Comparison of ENCODE assay signal across 26 cellular contexts in genomic region chr7:152513861-152514770, GRCh38.
"Had no signal": no experiment of that assay in that cellular context is flagged by ENCODE, and none has a peak within 500 bp of the region (broad histone marks: within the 10 kb centered on the region; RNA-seq: fewer than 3 reads in every experiment).

No MANE protein-coding gene starts in this region.

- H3K9me3 Mint-ChIP-seq: activated B cell treated with CpG ODN at 0.5 μM for 24 hours; activated CD4-positive, alpha-beta T cell treated with anti-CD3 and anti-CD28 coated beads, Interleukin-2, amount 10 ng/mL, durations not matched to agents 24 days and 14 days; activated naive CD4-positive, alpha-beta T cell treated with anti-CD3 and anti-CD28 coated beads, Interleukin-2, amount 50 U/mL, for 24 hours; activated T-cell treated with anti-CD3 and anti-CD28 coated beads, Interleukin-2, amount 50 U/mL, for 24 hours had no signal

- ATAC-seq: activated CD8-positive, alpha-beta memory T cell treated with anti-CD3 and anti-CD28 coated beads, Interleukin-2, amount 10 ng/mL, durations not matched to agents 7 days and 5 days; T-cell had no signal

- DNase-seq: activated B cell treated with CpG ODN at 0.5 μM for 24 hours; activated CD4-positive, alpha-beta T cell treated with anti-CD3 and anti-CD28 coated beads for 1 hour; activated CD4-positive, alpha-beta T cell treated with anti-CD3 and anti-CD28 coated beads, Interleukin-2, amount 10 ng/mL, durations not matched to agents 24 days and 14 days; activated CD4-positive, alpha-beta T cell treated with anti-CD3 and anti-CD28 coated beads, Interleukin-2, amount 50 U/mL, for 48 hours; activated CD8-positive, alpha-beta memory T cell treated with anti-CD3 and anti-CD28 coated beads, Interleukin-2, amount 10 ng/mL, durations not matched to agents 7 days and 5 days; activated effector memory CD4-positive, alpha-beta T cell treated with Interleukin-2 at 50 U/mL for 16 hours; activated naive CD4-positive, alpha-beta T cell; activated T-cell treated with anti-CD3 and anti-CD28 coated beads, Interleukin-2, amount 50 U/mL, for 24 hours; central memory CD4-positive, alpha-beta T cell; MG63; MV-4-11; NCI-H1092 treated with DMSO at 0.1 percent for 48 hours; NCI-H1436; NCI-H1694 treated with DMSO at 0.1 percent for 48 hours; NCI-H2029 treated with DMSO at 0.1 percent for 48 hours; NCI-H345; NCI-H510A; Peyer's patch; SHP77 treated with DMSO at 0.1 percent for 48 hours; T-cell; T-helper 2 cell; T1000 had no signal

- H3K27ac ChIP-seq: breast epithelium, Peyer's patch, RWPE1 had no signal

- H3K36me3 Mint-ChIP-seq: activated CD8-positive, alpha-beta memory T cell treated with anti-CD3 and anti-CD28 coated beads, Interleukin-2, amount 10 ng/mL, durations not matched to agents 7 days and 5 days; activated naive CD4-positive, alpha-beta T cell treated with anti-CD3 and anti-CD28 coated beads, Interleukin-2, amount 50 U/mL, for 24 hours; T-cell had no signal

- H3K27me3 ChIP-seq: breast epithelium, MG63, Peyer's patch had no signal

- H3K27me3 Mint-ChIP-seq: activated CD4-positive, alpha-beta T cell treated with anti-CD3 and anti-CD28 coated beads, Interleukin-2, amount 10 ng/mL, durations not matched to agents 24 days and 14 days; activated CD8-positive, alpha-beta memory T cell treated with anti-CD3 and anti-CD28 coated beads, Interleukin-2, amount 10 ng/mL, durations not matched to agents 7 days and 5 days; activated naive CD4-positive, alpha-beta T cell treated with anti-CD3 and anti-CD28 coated beads, Interleukin-2, amount 50 U/mL, for 24 hours; T-cell had no signal

- H3K27ac Mint-ChIP-seq: activated B cell treated with CpG ODN at 0.5 μM for 24 hours; activated CD4-positive, alpha-beta T cell treated with anti-CD3 and anti-CD28 coated beads, Interleukin-2, amount 10 ng/mL, durations not matched to agents 24 days and 14 days; activated CD8-positive, alpha-beta memory T cell treated with anti-CD3 and anti-CD28 coated beads, Interleukin-2, amount 10 ng/mL, durations not matched to agents 7 days and 5 days; activated naive CD4-positive, alpha-beta T cell treated with anti-CD3 and anti-CD28 coated beads, Interleukin-2, amount 50 U/mL, for 24 hours; activated T-cell treated with anti-CD3 and anti-CD28 coated beads, Interleukin-2, amount 50 U/mL, for 24 hours; activated T-helper 1 cell treated with anti-CD3 and anti-CD28 coated beads, Interleukin-12 subunit alpha, Interleukin-12 subunit beta, Interleukin-2, Interleukin-4 antibody, amounts not matched to agents 30 ng/mL and 10 ng/mL and 1 ng/mL, durations not matched to agents 14 hours and 24 hours and 36 hours; T-cell had no signal

- H3K4me3 Mint-ChIP-seq: activated B cell treated with CpG ODN at 0.5 μM for 24 hours; activated CD8-positive, alpha-beta memory T cell treated with anti-CD3 and anti-CD28 coated beads, Interleukin-2, amount 10 ng/mL, durations not matched to agents 7 days and 5 days; activated T-cell treated with anti-CD3 and anti-CD28 coated beads, Interleukin-2, amount 50 U/mL, for 24 hours; activated T-helper 1 cell treated with anti-CD3 and anti-CD28 coated beads, Interleukin-12 subunit alpha, Interleukin-12 subunit beta, Interleukin-2, Interleukin-4 antibody, amounts not matched to agents 30 ng/mL and 10 ng/mL and 1 ng/mL, durations not matched to agents 14 hours and 24 hours and 36 hours had no signal

- H3K36me3 ChIP-seq: breast epithelium, MG63, Peyer's patch had no signal

- H3K4me3 ChIP-seq: breast epithelium, MG63, Peyer's patch had no signal

- H3K4me1 ChIP-seq: breast epithelium, Peyer's patch had no signal
